ENCODE assay signal across 12 cellular contexts in genomic region chr1:1302006-1302430, GRCh38. TPM values are rescaled to one million over a fixed set of nuclear protein-coding genes. Genes with fewer than 3 reads are reported as not detected.
A peak's percentile ranks its signal among the peaks of the same experiment; 100 is the strongest.
DNase-seq lines count a peak whose midpoint lies in the region; ATAC-seq and TF ChIP-seq lines count a peak whose summit lies in the region.
"Had no signal": no experiment of that assay in that cellular context is flagged by ENCODE, and none has a peak within 500 bp of the region (broad histone marks: within the 10 kb centered on the region; RNA-seq: fewer than 3 reads in every experiment).

No MANE protein-coding gene starts in this region.

- DNase-seq in CD8-positive, alpha-beta T cell = no peak
- DNase-seq in HFF-Myc (ENCODE audit: extremely low read depth, low read depth) (no peak), brain microvascular endothelial cell (no peak), mesothelial cell of epicardium (ENCODE audit: low spot score in 2 of 2, unreplicated experiment in 2 of 2) (no peak), T-cell (no peak), NCI-H1417 (lab: John Stamatoyannopoulos, UW) (no peak), Caco-2 (no peak), germinal center (ENCODE audit: low spot score) (no peak)
- DNase-seq: activated effector memory CD4-positive, alpha-beta T cell treated with Interleukin-2 at 50 U/mL for 16 hours; effector memory CD4-positive, alpha-beta T cell; stomach had no signal

- POLR2A ChIA-PET in CD8-positive, alpha-beta T cell (lab: Charles Lee) = no interaction called here
- POLR2A ChIA-PET in T-cell (lab: Charles Lee) (no interaction called here), Caco-2 (lab: Charles Lee) (interaction anchor here (0.6 kb wide), 1 partner anchor 95 kb away, joined by 4 read pairs; no protein-coding TSS in a partner anchor)

- intact Hi-C loops in CD8-positive, alpha-beta T cell (cut with DNase I, micrococcal nuclease) = no loop called here
- intact Hi-C loops in Caco-2 (cut with micrococcal nuclease; ENCODE audit: unreplicated experiment) = no loop called here

- in situ Hi-C loops in brain microvascular endothelial cell (cut with HindIII; ENCODE audit: low pct_ligation_motif_present, low sequenced_read_pairs) = no loop called here

- ATAC-seq in CD8-positive, alpha-beta T cell = no peak
- no peak for ATAC-seq in T-cell (replicated peaks in 1 of 4)

- no peaks in the 10 kb centered on the region for H3K27me3 Mint-ChIP-seq in CD8-positive, alpha-beta T cell (ENCODE audit: low read depth)
- H3K27me3 Mint-ChIP-seq in mesothelial cell of epicardium (ENCODE audit: low read depth) (no peaks in the 10 kb centered on the region), T-cell (no peaks in the 10 kb centered on the region), Caco-2 (ENCODE audit: insufficient read depth, unreplicated experiment) (no peaks in the 10 kb centered on the region)

- no peak overlapping the region for H3K4me3 Mint-ChIP-seq in CD8-positive, alpha-beta T cell
- H3K4me3 Mint-ChIP-seq in mesothelial cell of epicardium (no peak overlapping the region), T-cell (no peak overlapping the region), Caco-2 (ENCODE audit: unreplicated experiment) (no peak overlapping the region)

- H3K36me3 ChIP-seq in CD8-positive, alpha-beta T cell (ENCODE audit: insufficient read depth, low read length) = no peaks in the 10 kb centered on the region
- no peaks in the 10 kb centered on the region for H3K36me3 ChIP-seq in brain microvascular endothelial cell (replicated peaks)
- H3K36me3 ChIP-seq in Caco-2 (ENCODE audit: control insufficient read depth, insufficient read depth, low read length) = no peaks in the 10 kb centered on the region

- H3K27me3 ChIP-seq in CD8-positive, alpha-beta T cell (ENCODE audit: insufficient read depth, low read length) = no peaks in the 10 kb centered on the region
- no peaks in the 10 kb centered on the region for H3K27me3 ChIP-seq in brain microvascular endothelial cell (replicated peaks)
- no peaks in the 10 kb centered on the region for H3K27me3 ChIP-seq in Caco-2 (replicated peaks; ENCODE audit: control insufficient read depth, insufficient read depth, low read length)
- H3K27me3 ChIP-seq: stomach had no signal

- no peaks in the 10 kb centered on the region for H3K9me3 ChIP-seq in CD8-positive, alpha-beta T cell (ENCODE audit: low read length)
- H3K9me3 ChIP-seq in Caco-2 = no peaks in the 10 kb centered on the region
- H3K9me3 ChIP-seq: stomach had no signal

- no peak overlapping the region for H3K4me3 ChIP-seq in CD8-positive, alpha-beta T cell (ENCODE audit: low read depth, low read length)
- no peak overlapping the region for H3K4me3 ChIP-seq in HFF-Myc (replicated peaks; ENCODE audit: low read depth, low read length)
- H3K4me3 ChIP-seq in brain microvascular endothelial cell (ENCODE audit: low read depth, low read length) = no peak overlapping the region
- no peak overlapping the region for H3K4me3 ChIP-seq in Caco-2 (ENCODE audit: low read depth, low read length)
- H3K4me3 ChIP-seq: lung, stomach had no signal

- H3K4me1 Mint-ChIP-seq in CD8-positive, alpha-beta T cell (ENCODE audit: low read depth) = peaks cover 20% of the 10 kb centered on the region
- H3K4me1 Mint-ChIP-seq in mesothelial cell of epicardium (peaks cover 21% of the 10 kb centered on the region), T-cell (peaks cover 19 to 24% (median 22%) of the 10 kb centered on the region in 3 donors), Caco-2 (ENCODE audit: low read depth, unreplicated experiment) (no peaks in the 10 kb centered on the region)

- CTCF ChIA-PET in CD8-positive, alpha-beta T cell (lab: Charles Lee) = interaction anchor here (1.0 to 1.4 kb wide), 2 partner anchors 11 to 180 kb away, joined by 3 read pairs; no protein-coding TSS in a partner anchor
- CTCF ChIA-PET in T-cell (lab: Charles Lee) = no interaction called here
- CTCF ChIA-PET in Caco-2 (lab: Charles Lee) = no interaction called here

- H3K27ac Mint-ChIP-seq in CD8-positive, alpha-beta T cell = no peak overlapping the region
- no peak overlapping the region for H3K27ac Mint-ChIP-seq in mesothelial cell of epicardium
- no peak overlapping the region for H3K27ac Mint-ChIP-seq in T-cell
- H3K27ac Mint-ChIP-seq in Caco-2 (ENCODE audit: unreplicated experiment) = no peak overlapping the region

- H3K27ac ChIP-seq in CD8-positive, alpha-beta T cell (ENCODE audit: low read depth, low read length) = no peak overlapping the region
- no peak overlapping the region for H3K27ac ChIP-seq in brain microvascular endothelial cell
- H3K27ac ChIP-seq: stomach had no signal

- BruUV-seq in Caco-2 (replicated peaks; lab: Mats Ljungman, UMichigan) = no TSS peak

- peaks cover 25% of the 10 kb centered on the region for H3K4me1 ChIP-seq in CD8-positive, alpha-beta T cell (ENCODE audit: insufficient read depth, low read length)
- peaks cover 26% of the 10 kb centered on the region for H3K4me1 ChIP-seq in Caco-2

- peak; percentile 26 for TF ChIP-seq CTCF in CD8-positive, alpha-beta T cell (IDR thresholded peaks at IDR 0.05)
- peak; percentile 57 for TF ChIP-seq CTCF in HFF-Myc (IDR thresholded peaks at IDR 0.05; ENCODE audit: low read depth, low read length, missing control alignments)
- TF ChIP-seq CTCF in brain microvascular endothelial cell (IDR thresholded peaks at IDR 0.05; ENCODE audit: low read depth, low read length, missing control alignments) = peak; percentile 74
- peak; percentile 44 for TF ChIP-seq CTCF in mesothelial cell of epicardium (IDR thresholded peaks at IDR 0.05; ENCODE audit: unreplicated experiment)
- TF ChIP-seq CTCF in Caco-2 (IDR thresholded peaks at IDR 0.05; ENCODE audit: insufficient read depth in 1 of 2, low read depth in 1 of 2, low read length in 1 of 2, severe bottlenecking in 1 of 2, unreplicated experiment in 1 of 2) = peak in 1 of 2 experiments; percentile 44

- no peaks in the 10 kb centered on the region for H3K9me3 Mint-ChIP-seq in CD8-positive, alpha-beta T cell
- H3K9me3 Mint-ChIP-seq in mesothelial cell of epicardium (no peaks in the 10 kb centered on the region), T-cell (no peaks in the 10 kb centered on the region), Caco-2 (ENCODE audit: unreplicated experiment) (no peaks in the 10 kb centered on the region)

- no peaks in the 10 kb centered on the region for H3K36me3 Mint-ChIP-seq in CD8-positive, alpha-beta T cell
- no peaks in the 10 kb centered on the region for H3K36me3 Mint-ChIP-seq in mesothelial cell of epicardium
- H3K36me3 Mint-ChIP-seq in T-cell = no peaks in the 10 kb centered on the region
- peaks cover 7% of the 10 kb centered on the region for H3K36me3 Mint-ChIP-seq in Caco-2 (ENCODE audit: insufficient read depth, unreplicated experiment)

RNA-seq across cellular contexts. Expression of gene ACAP3, which starts 5.7 kb away (rescaled TPM):
- 10 to 100 TPM; 46.6 to 47.5 TPM for total RNA-seq in CD8-positive, alpha-beta T cell
- 85.5 to 97.3 TPM (median 91.0 TPM) in 3 replicates for total RNA-seq in mesothelial cell of epicardium
- 100 to 1,000 TPM in 2 of 5 donors, 10 to 100 TPM in 3; 63.0 to 107 (median 99.8) TPM for total RNA-seq in T-cell
- 46.6 and 48.5 TPM in 2 replicates for total RNA-seq in Caco-2 (2022)

RNA-seq across cellular contexts. Expression of gene PUSL1, which starts 6.4 kb away (rescaled TPM):
- total RNA-seq in CD8-positive, alpha-beta T cell = 10 to 100 TPM; 17.1 to 17.5 TPM
- total RNA-seq in mesothelial cell of epicardium (12.7 to 14.5 TPM (median 14.2 TPM) in 3 replicates), T-cell (10 to 100 TPM; 16.7 to 26.4 (median 22.6) TPM), Caco-2 (2022) (39.8 and 43.8 TPM in 2 replicates)

RNA-seq across cellular contexts. Expression of gene SCNN1D, which starts 21.8 kb away (rescaled TPM):
- total RNA-seq in CD8-positive, alpha-beta T cell = 10 to 100 TPM; 11.4 to 13.9 TPM
- total RNA-seq in mesothelial cell of epicardium = 16.0 to 17.5 TPM (median 16.8 TPM) in 3 replicates
- total RNA-seq in T-cell = 10 to 100 TPM in 4 of 5 donors, 1 to 10 TPM in 1; 9.5 to 15.3 (median 11.1) TPM
- 1.0 and 2.8 TPM in 2 replicates for total RNA-seq in Caco-2 (2022)

RNA-seq across cellular contexts. Expression of gene INTS11, which starts 22.4 kb away (rescaled TPM):
- 100 to 1,000 TPM; 139 to 156 TPM for total RNA-seq in CD8-positive, alpha-beta T cell
- 163 to 165 TPM (median 165 TPM) in 3 replicates for total RNA-seq in mesothelial cell of epicardium
- 100 to 1,000 TPM; 161 to 200 (median 182) TPM for total RNA-seq in T-cell
- 103 and 115 TPM in 2 replicates for total RNA-seq in Caco-2 (2022)

RNA-seq across cellular contexts. Expression of gene CPTP, which starts 22.6 kb away (rescaled TPM):
- 1 to 10 TPM; 7.3 to 7.9 TPM for total RNA-seq in CD8-positive, alpha-beta T cell
- total RNA-seq in mesothelial cell of epicardium (17.8 to 19.3 TPM (median 18.5 TPM) in 3 replicates), T-cell (10 to 100 TPM; 15.8 to 35.8 (median 29.9) TPM), Caco-2 (2022) (16.2 and 16.8 TPM in 2 replicates)
